Comparison of ENCODE assay signal across 20 cellular contexts in genomic region chr2:98795535-98795902, GRCh38.
"Had no signal": no experiment of that assay in that cellular context is flagged by ENCODE, and none has a peak within 500 bp of the region (broad histone marks: within the 10 kb centered on the region; RNA-seq: fewer than 3 reads in every experiment).

No MANE protein-coding gene starts in this region.

- DNase-seq: activated CD4-positive, alpha-beta T cell treated with anti-CD3 and anti-CD28 coated beads for 4 hours; activated CD4-positive, alpha-beta T cell treated with anti-CD3 and anti-CD28 coated beads, Interleukin-2, amount 50 U/mL, for 4 hours; activated effector memory CD4-positive, alpha-beta T cell treated with Interleukin-2 at 50 U/mL for 16 hours; activated naive CD4-positive, alpha-beta T cell treated with Interleukin-2 at 50 U/mL for 16 hours; activated T-cell treated with anti-CD3 and anti-CD28 coated beads for 4 hours; anterior cingulate cortex; effector CD4-positive, alpha-beta T cell; esophagus squamous epithelium; foreskin melanocyte; heart right ventricle; left ventricle myocardium inferior; nephron progenitor cell; pancreas; psoas muscle; stimulated activated CD4-positive, alpha-beta T cell treated with anti-CD3 and anti-CD28 coated beads, Interleukin-1b, Interleukin-23, amount 100 ng/mL, for 48 hours; stimulated activated CD4-positive, alpha-beta T cell treated with anti-CD3 and anti-CD28 coated beads, Interleukin-4, amount 100 ng/mL, for 4 hours; stimulated activated CD8-positive, alpha-beta memory T cell treated with anti-CD3 and anti-CD28 coated beads, Interleukin-4, amount 100 ng/mL, for 48 hours; stomach; thyroid gland had no signal

- H3K4me3 ChIP-seq: esophagus squamous epithelium, heart right ventricle, left ventricle myocardium inferior, pancreas, psoas muscle, smooth muscle cell, stomach, thyroid gland had no signal

- H3K9me3 ChIP-seq: esophagus squamous epithelium, heart right ventricle, left ventricle myocardium inferior, pancreas, psoas muscle, stomach, thyroid gland had no signal

- H3K4me1 ChIP-seq: psoas muscle had no signal

- H3K27me3 ChIP-seq: esophagus squamous epithelium, heart right ventricle, pancreas, stomach, thyroid gland had no signal

- H3K36me3 ChIP-seq: thyroid gland had no signal

- H3K27ac ChIP-seq: esophagus squamous epithelium, heart right ventricle, left ventricle myocardium inferior, pancreas, psoas muscle, stomach, thyroid gland had no signal
